2 cellular contexts compared by ENCODE assay signal in the genomic region with DNA sequence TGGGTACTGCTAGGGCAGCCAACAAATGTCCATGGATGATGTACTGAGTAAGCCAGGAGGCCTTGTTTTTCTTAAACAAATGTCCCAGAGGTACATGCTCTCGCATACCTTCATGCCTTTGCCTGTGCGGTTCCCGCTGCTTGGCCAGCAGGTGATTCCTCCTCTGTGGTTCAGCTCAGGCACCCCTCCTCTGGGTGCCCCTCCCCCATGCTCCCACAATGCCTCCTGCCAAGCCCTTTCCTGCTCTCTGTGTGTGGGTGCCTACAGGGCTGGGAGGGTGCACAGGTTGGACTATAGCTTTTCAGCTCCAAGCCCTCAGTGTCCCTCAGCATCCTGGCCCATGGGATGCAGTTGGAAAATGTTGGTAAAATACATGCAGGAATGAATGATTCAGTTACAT.
TF ChIP-seq lines count a peak whose summit lies in the region.

No MANE protein-coding gene starts in this region.

TF ChIP-seq in Ishikawa, 13 proteins besides CTCF, POLR2A, EP300 and RAD21:
- TF ChIP-seq NFIC (IDR thresholded peaks at IDR 0.05) (no peak), TAF1 (IDR thresholded peaks at IDR 0.05; ENCODE audit: low read depth) (0 out of 2 replicates have a peak, but pooled peaks have one; percentile 25)

TF ChIP-seq in GM12878, 131 proteins besides CTCF, POLR2A, EP300 and RAD21:
- TF ChIP-seq STAT3 (IDR thresholded peaks at IDR 0.05; ENCODE audit: low read depth, low read length), result no peak
- TF ChIP-seq, protein P1, sequence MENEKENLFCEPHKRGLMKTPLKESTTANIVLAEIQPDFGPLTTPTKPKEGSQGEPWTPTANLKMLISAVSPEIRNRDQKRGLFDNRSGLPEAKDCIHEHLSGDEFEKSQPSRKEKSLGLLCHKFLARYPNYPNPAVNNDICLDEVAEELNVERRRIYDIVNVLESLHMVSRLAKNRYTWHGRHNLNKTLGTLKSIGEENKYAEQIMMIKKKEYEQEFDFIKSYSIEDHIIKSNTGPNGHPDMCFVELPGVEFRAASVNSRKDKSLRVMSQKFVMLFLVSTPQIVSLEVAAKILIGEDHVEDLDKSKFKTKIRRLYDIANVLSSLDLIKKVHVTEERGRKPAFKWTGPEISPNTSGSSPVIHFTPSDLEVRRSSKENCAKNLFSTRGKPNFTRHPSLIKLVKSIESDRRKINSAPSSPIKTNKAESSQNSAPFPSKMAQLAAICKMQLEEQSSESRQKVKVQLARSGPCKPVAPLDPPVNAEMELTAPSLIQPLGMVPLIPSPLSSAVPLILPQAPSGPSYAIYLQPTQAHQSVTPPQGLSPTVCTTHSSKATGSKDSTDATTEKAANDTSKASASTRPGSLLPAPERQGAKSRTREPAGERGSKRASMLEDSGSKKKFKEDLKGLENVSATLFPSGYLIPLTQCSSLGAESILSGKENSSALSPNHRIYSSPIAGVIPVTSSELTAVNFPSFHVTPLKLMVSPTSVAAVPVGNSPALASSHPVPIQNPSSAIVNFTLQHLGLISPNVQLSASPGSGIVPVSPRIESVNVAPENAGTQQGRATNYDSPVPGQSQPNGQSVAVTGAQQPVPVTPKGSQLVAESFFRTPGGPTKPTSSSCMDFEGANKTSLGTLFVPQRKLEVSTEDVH (IDR thresholded peaks at IDR 0.05; ENCODE audit: low read depth, partially characterized antibody), result no peak
- no peak for TF ChIP-seq ATF7 (IDR thresholded peaks at IDR 0.05; ENCODE audit: low read depth)
- no peak for TF ChIP-seq MEF2B (IDR thresholded peaks at IDR 0.05; ENCODE audit: partially characterized antibody, poor library complexity, severe bottlenecking)
- TF ChIP-seq SMARCA5 (IDR thresholded peaks at IDR 0.05), result no peak
- no peak for TF ChIP-seq PBX3 (IDR thresholded peaks at IDR 0.05; ENCODE audit: insufficient replicate concordance, low read depth, low read length)
- TF ChIP-seq RB1 (IDR thresholded peaks at IDR 0.05; ENCODE audit: borderline replicate concordance), result no peak
- TF ChIP-seq SIN3A (IDR thresholded peaks at IDR 0.05; ENCODE audit: low read depth, low read length), result no peak
- TF ChIP-seq NKRF (conservative IDR thresholded peaks at IDR 0.05), result no peak
- TF ChIP-seq TCF12 (IDR thresholded peaks at IDR 0.05; ENCODE audit: low read depth, low read length), result no peak
- TF ChIP-seq POLR2AphosphoS5 (IDR thresholded peaks at IDR 0.05; ENCODE audit: low read length), result no peak
